In genomic region chr5:138077064-138077696, GRCh38 we compare ENCODE assay signal across 8 cellular contexts. TPM values are rescaled to one million over a fixed set of nuclear protein-coding genes. Genes with fewer than 3 reads are reported as not detected.
DNase-seq lines count a peak whose midpoint lies in the region; ATAC-seq, FAIRE-seq and TF ChIP-seq lines count a peak whose summit lies in the region.

No MANE protein-coding gene starts in this region.

- peaks cover 0 to 8% of the 10 kb centered on the region in 2 experiments for H3K27me3 ChIP-seq in endothelial cell of umbilical vein (ENCODE audit: control insufficient read depth in 2 of 2, insufficient read depth in 2 of 2, low read length in 2 of 2)

- peaks cover 3% of the 10 kb centered on the region for H3K4me1 ChIP-seq in endothelial cell of umbilical vein (ENCODE audit: control insufficient read depth, extremely low read depth, insufficient read depth, low read length)

- H3K9ac ChIP-seq in endothelial cell of umbilical vein (replicated peaks; ENCODE audit: extremely low read depth, insufficient read depth, low read length): no peak overlapping the region

- CTCF ChIA-PET in endothelial cell of umbilical vein (lab: Charles Lee): interaction anchor here (0.6 to 6.9 kb wide), 20 partner anchors 8 to 448 kb away, joined by 3 to 135 read pairs (median 4); no protein-coding TSS in a partner anchor

- H4K20me1 ChIP-seq in endothelial cell of umbilical vein (replicated peaks; ENCODE audit: control insufficient read depth, extremely low read depth, insufficient read depth, low read length): no peaks in the 10 kb centered on the region

- POLR2A ChIA-PET in endothelial cell of umbilical vein (lab: Charles Lee): no interaction called here

- no TSS peak for BruUV-seq in endothelial cell of umbilical vein (replicated peaks; lab: Mats Ljungman, UMichigan)

- no peak overlapping the region for H2AFZ ChIP-seq in endothelial cell of umbilical vein (ENCODE audit: low read depth, low read length)

- no peak for TF ChIP-seq POLR2A in endothelial cell of umbilical vein (IDR thresholded peaks at IDR 0.05; ENCODE audit: low read depth, low read length)

- H3K4me3 ChIP-seq in AG10803 (ENCODE audit: low read length) (no peak overlapping the region), endothelial cell of umbilical vein (replicated peaks in 1 of 3; ENCODE audit: insufficient read depth in 1 of 3, low read depth in 1 of 3, low read length in 3 of 3) (no peak overlapping the region)

- H3K4me2 ChIP-seq in endothelial cell of umbilical vein (ENCODE audit: insufficient read depth, low read length): no peak overlapping the region

- H3K79me2 ChIP-seq in endothelial cell of umbilical vein (ENCODE audit: control insufficient read depth, insufficient read depth, low read length): no peaks in the 10 kb centered on the region

- DNase-seq in AG10803 (ENCODE audit: low read depth) (peak; percentile 62), GM20000 (ENCODE audit: low spot score) (peak; percentile 78), NCI-H446 treated with DMSO at 0.1 percent for 48 hours (lab: John Stamatoyannopoulos, UW) (peak; percentile 19), endothelial cell of umbilical vein (ENCODE audit: low read depth, low spot score) (peak; percentile 68), myocyte (ENCODE audit: low read depth) (peak; percentile 67), stromal cell of bone marrow (ENCODE audit: low read depth) (peak; percentile 45)
- peak; percentile 55 to 60 for DNase-seq in activated CD4-positive, alpha-beta T cell treated with anti-CD3 and anti-CD28 coated beads, Interleukin-2, amount 50 U/mL, for 48 hours

- no peaks in the 10 kb centered on the region for H3K9me3 ChIP-seq in endothelial cell of umbilical vein (replicated peaks; ENCODE audit: control insufficient read depth, insufficient read depth, low read length)

- intact Hi-C loops in endothelial cell of umbilical vein (cut with micrococcal nuclease): loop anchor here (1.0 kb wide), 1 partner anchor 56 kb away; no protein-coding TSS in a partner anchor

- no peak for ATAC-seq in GM18873 (IDR thresholded peaks at IDR 0.05; ENCODE audit: low FRiP score, unreplicated experiment)

- no peak overlapping the region for H3K27ac ChIP-seq in endothelial cell of umbilical vein (ENCODE audit: insufficient read depth, low read depth, low read length)

- dilution Hi-C loops in endothelial cell of umbilical vein (cut with MboI; ENCODE audit: extremely low pct_ligation_motif_present, low sequenced_read_pairs): no loop called here

- no peaks in the 10 kb centered on the region for H3K36me3 ChIP-seq in endothelial cell of umbilical vein (ENCODE audit: control insufficient read depth in 2 of 2, extremely low read depth in 1 of 2, insufficient read depth in 2 of 2, low read length in 2 of 2)

- peak; percentile 74 for FAIRE-seq in endothelial cell of umbilical vein (lab: Jason Lieb, UNC)

- H3K9me1 ChIP-seq in endothelial cell of umbilical vein (replicated peaks; ENCODE audit: control insufficient read depth, extremely low read depth, insufficient read depth, low read length): no peaks in the 10 kb centered on the region

- TF ChIP-seq CTCF in AG10803 (conservative IDR thresholded peaks at IDR 0.05; ENCODE audit: low read length) (peak; percentile 96), GM20000 (IDR thresholded peaks at IDR 0.05; ENCODE audit: extremely low read depth, missing control alignments) (peak; percentile 60), endothelial cell of umbilical vein (IDR thresholded peaks at IDR 0.05; ENCODE audit: extremely low read depth in 1 of 2, insufficient read depth in 1 of 2, low read depth in 1 of 2, low read length in 2 of 2) (peak; percentile 74 to 78)

TF ChIP-seq in endothelial cell of umbilical vein, 7 proteins besides CTCF, POLR2A, EP300 and RAD21:
- TF ChIP-seq MAX (IDR thresholded peaks at IDR 0.05; ENCODE audit: insufficient read depth, insufficient read length) (no peak), GATA2 (IDR thresholded peaks at IDR 0.05; ENCODE audit: insufficient read depth, insufficient read length, low read depth, low read length) (no peak), FOS (IDR thresholded peaks at IDR 0.05; ENCODE audit: borderline replicate concordance, insufficient read depth, low read length) (no peak), MYC (IDR thresholded peaks at IDR 0.05; ENCODE audit: low read depth, low read length) (no peak), POLR2AphosphoS5 (IDR thresholded peaks at IDR 0.05; ENCODE audit: insufficient read depth, low read depth, low read length) (no peak), JUN (IDR thresholded peaks at IDR 0.05; ENCODE audit: borderline replicate concordance, insufficient read depth, insufficient read length, low read depth) (no peak), EZH2 (IDR thresholded peaks at IDR 0.05; ENCODE audit: borderline replicate concordance, low read depth, low read length, severe bottlenecking) (no peak)

RNA-seq across cellular contexts. Expression of gene WNT8A, which starts 6.7 kb away (rescaled TPM):
- total RNA-seq in endothelial cell of umbilical vein: not detected in 2 replicates
- polyA plus RNA-seq in endothelial cell of umbilical vein: not detected in 2 replicates
- polyA plus RNA-seq in endothelial cell of umbilical vein (2011; cell fraction: cytosol; rRNA removed): not detected in 2 replicates
- polyA plus RNA-seq in endothelial cell of umbilical vein (2011; cell fraction: nucleus; rRNA removed): not detected in 2 replicates
- not detected in 2 replicates for polyA plus RNA-seq in endothelial cell of umbilical vein (2012)
- not detected in 2 replicates for polyA minus RNA-seq in endothelial cell of umbilical vein
- not detected for polyA minus RNA-seq in endothelial cell of umbilical vein (2011; cell fraction: cytosol; rRNA and poly(A)+ RNA removed)
- polyA minus RNA-seq in endothelial cell of umbilical vein (2011; cell fraction: nucleus; rRNA and poly(A)+ RNA removed): not detected in 2 replicates
- not detected in 2 replicates for total RNA-seq in myocyte
- not detected for polyA plus RNA-seq in myocyte (2012)

RNA-seq across cellular contexts. Expression of gene FAM13B, which starts 44.3 kb away (rescaled TPM):
- total RNA-seq in endothelial cell of umbilical vein (19.3 and 25.4 TPM in 2 replicates), myocyte (14.0 and 20.6 TPM in 2 replicates)
- polyA plus RNA-seq in endothelial cell of umbilical vein: 6.8 and 8.7 TPM in 2 replicates
- polyA plus RNA-seq in endothelial cell of umbilical vein (2011; cell fraction: cytosol; rRNA removed): 7.1 and 8.3 TPM in 2 replicates
- polyA plus RNA-seq in endothelial cell of umbilical vein (2011; cell fraction: nucleus; rRNA removed): 25.9 and 32.1 TPM in 2 replicates
- 5.6 and 10.3 TPM in 2 replicates for polyA plus RNA-seq in endothelial cell of umbilical vein (2012)
- 18.0 and 19.3 TPM in 2 replicates for polyA minus RNA-seq in endothelial cell of umbilical vein
- polyA minus RNA-seq in endothelial cell of umbilical vein (2011; cell fraction: cytosol; rRNA and poly(A)+ RNA removed): 13.4 TPM
- polyA minus RNA-seq in endothelial cell of umbilical vein (2011; cell fraction: nucleus; rRNA and poly(A)+ RNA removed): 61.2 and 73.2 TPM in 2 replicates
- polyA plus RNA-seq in myocyte (2012): 18.9 TPM

Comparison
In these comparisons a context has a peak if more than half of its experiments do, and no peak if none do; other contexts are left out.
1. DNase-seq: peak in every context shown above with its lines; median percentile 78 in GM20000; 68 in endothelial cell of umbilical vein; 67 in myocyte; 62 in AG10803; 58 in activated CD4-positive, alpha-beta T cell treated with anti-CD3 and anti-CD28 coated beads, Interleukin-2, amount 50 U/mL, for 48 hours; 45 in stromal cell of bone marrow; 19 in NCI-H446 treated with DMSO at 0.1 percent for 48 hours.